In genomic region chr1:202229376-202229775, GRCh38 we compare ENCODE assay signal across 15 cellular contexts. TPM values are rescaled to one million over a fixed set of nuclear protein-coding genes. Genes with fewer than 3 reads are reported as not detected.
"Had no signal": no experiment of that assay in that cellular context is flagged by ENCODE, and none has a peak within 500 bp of the region (broad histone marks: within the 10 kb centered on the region; RNA-seq: fewer than 3 reads in every experiment).

No MANE protein-coding gene starts in this region.

- H3K36me3 Mint-ChIP-seq: naive B cell had no signal

- H3K9me3 ChIP-seq: ascending aorta, neutrophil, tibial artery, uterus had no signal

- H3K36me3 ChIP-seq: neutrophil, uterus had no signal

- ATAC-seq: left lobe of liver had no signal

- H3K27me3 ChIP-seq: ascending aorta, tibial artery, uterus had no signal

- H3K4me1 ChIP-seq: uterus had no signal

- H3K9me3 Mint-ChIP-seq: activated B cell treated with CpG ODN at 0.5 μM for 24 hours, naive B cell had no signal

- H3K27ac ChIP-seq: neutrophil, tibial artery, uterus had no signal

- H3K4me3 Mint-ChIP-seq: activated B cell treated with CpG ODN at 0.5 μM for 24 hours, naive B cell had no signal

- DNase-seq: activated B cell treated with CpG ODN at 0.5 μM for 24 hours; activated CD4-positive, alpha-beta T cell treated with anti-CD3 and anti-CD28 coated beads for 48 hours; activated naive CD4-positive, alpha-beta T cell; foreskin melanocyte; naive B cell; retina; stimulated activated CD4-positive, alpha-beta T cell treated with anti-CD3 and anti-CD28 coated beads, Interleukin-2, amount 100 ng/mL, for 48 hours; stimulated activated naive CD4-positive, alpha-beta T cell; tibial artery; uterus had no signal

- H3K4me3 ChIP-seq: ascending aorta, tibial artery, uterus had no signal

- H3K27ac Mint-ChIP-seq: naive B cell had no signal

RNA-seq across cellular contexts. Expression of gene LGR6, which starts 35.8 kb away (rescaled TPM):
- total RNA-seq: activated B cell treated with CpG ODN at 0.5 μM for 24 hours, lung microvascular endothelial cell, subcutaneous adipose tissue had no signal
